Comparison of ENCODE assay signal across 10 cellular contexts in genomic region chr22:23984430-23984829, GRCh38. TPM values are rescaled to one million over a fixed set of nuclear protein-coding genes. Genes with fewer than 3 reads are reported as not detected.
DNase-seq lines count a peak whose midpoint lies in the region; ATAC-seq and TF ChIP-seq lines count a peak whose summit lies in the region.
"Had no signal": no experiment of that assay in that cellular context is flagged by ENCODE, and none has a peak within 500 bp of the region (broad histone marks: within the 10 kb centered on the region; RNA-seq: fewer than 3 reads in every experiment).

No MANE protein-coding gene starts in this region.

- no peaks in the 10 kb centered on the region for H3K9me3 ChIP-seq in ovary

- H3K27ac ChIP-seq in ovary, result no peak overlapping the region

- H3K27me3 ChIP-seq in ovary, result no peaks in the 10 kb centered on the region

- H3K4me3 ChIP-seq in choroid plexus epithelial cell (ENCODE audit: low read depth, low read length), result no peak overlapping the region
- H3K4me3 ChIP-seq in ovary, result no peak overlapping the region

- no peaks in the 10 kb centered on the region for H3K4me1 ChIP-seq in ovary (ENCODE audit: insufficient read depth)

- no peaks in the 10 kb centered on the region for H3K36me3 ChIP-seq in ovary

- TF ChIP-seq EP300 in ovary (IDR thresholded peaks at IDR 0.05), result no peak

- TF ChIP-seq POLR2A in ovary (IDR thresholded peaks at IDR 0.05), result no peak

- peak; percentile 15 for DNase-seq in NCI-H146 (lab: John Stamatoyannopoulos, UW)
- no peak for DNase-seq in NCI-H146 treated with DMSO at 0.1 percent for 48 hours (lab: John Stamatoyannopoulos, UW; ENCODE audit: unreplicated experiment)
- DNase-seq in NCI-H446 treated with DMSO at 0.1 percent for 48 hours (lab: John Stamatoyannopoulos, UW), result peak; percentile 15
- DNase-seq in choroid plexus epithelial cell (ENCODE audit: low read depth), result peak; percentile 35
- peak in 1 of 5 donors; percentile 59 for DNase-seq in ovary
- no peak for DNase-seq in NCI-H1436 (lab: John Stamatoyannopoulos, UW)

- WGBS in ovary, 3 donors, result 44% methylated on average over 5 of the region's 6 CpGs; no CpG with 5 or more reads in 2 of the 3 donors

- intact Hi-C loops in ovary (cut with DNase I), result no loop called here

- ATAC-seq in GM21526 (IDR thresholded peaks at IDR 0.05; ENCODE audit: low FRiP score, unreplicated experiment), result no peak
- no peak for ATAC-seq in HG02588 (IDR thresholded peaks at IDR 0.05; ENCODE audit: unreplicated experiment)
- ATAC-seq: Panc1 had no signal

- TF ChIP-seq CTCF in choroid plexus epithelial cell (conservative IDR thresholded peaks at IDR 0.05; ENCODE audit: low read depth, low read length) (peak; percentile 62), ovary (IDR thresholded peaks at IDR 0.05) (peak in 2 of 3 donors; percentile 28 to 57)

RNA-seq across cellular contexts. Expression of gene GSTT2, which starts 4.5 kb away (rescaled TPM):
- total RNA-seq in ovary, result 1 to 10 TPM in 1 of 7 donors, under 1 TPM in 2, not detected in 4; 0.67 to 1.4 (median 0.98) TPM
- polyA plus RNA-seq in ovary, result 1 to 10 TPM in 1 of 2 donors, under 1 TPM in 1; 0.33 to 1.8 TPM

RNA-seq across cellular contexts. Expression of gene DDT, which starts 10.2 kb away (rescaled TPM):
- total RNA-seq in ovary, result 100 to 1,000 TPM in 3 of 7 donors, 10 to 100 TPM in 4; 73.5 to 115 (median 90.0) TPM
- 100 to 1,000 TPM in 1 of 2 donors, 10 to 100 TPM in 1; 34.6 to 236 TPM for polyA plus RNA-seq in ovary

RNA-seq across cellular contexts. Expression of gene DDTL, which starts 17.7 kb away (rescaled TPM):
- 1 to 10 TPM in 5 of 7 donors, not detected in 2; 2.8 to 5.1 (median 3.4) TPM for total RNA-seq in ovary
- polyA plus RNA-seq in ovary, result 1 to 10 TPM; 1.4 to 1.6 TPM

RNA-seq across cellular contexts. Expression of gene GSTT4, which starts 20.8 kb away (rescaled TPM):
- total RNA-seq in ovary, result not detected
- polyA plus RNA-seq in ovary, result not detected
- total RNA-seq: frontal cortex had no signal

RNA-seq across cellular contexts. Expression of gene GSTT2B, which starts 23.4 kb away (rescaled TPM):
- total RNA-seq in ovary, result 10 to 100 TPM in 6 of 7 donors, 1 to 10 TPM in 1; 5.8 to 20.9 (median 14.1) TPM
- 10 to 100 TPM; 11.1 to 11.8 TPM for polyA plus RNA-seq in ovary

Comparison
In these comparisons a context has a peak if more than half of its experiments do, and no peak if none do; other contexts are left out.
1. DNase-seq: peak in NCI-H146 (single experiment), NCI-H446 treated with DMSO at 0.1 percent for 48 hours (single experiment) and choroid plexus epithelial cell (single experiment); none in NCI-H146 treated with DMSO at 0.1 percent for 48 hours (single experiment) and NCI-H1436 (single experiment).